8 cellular contexts compared by ENCODE assay signal in the genomic region with DNA sequence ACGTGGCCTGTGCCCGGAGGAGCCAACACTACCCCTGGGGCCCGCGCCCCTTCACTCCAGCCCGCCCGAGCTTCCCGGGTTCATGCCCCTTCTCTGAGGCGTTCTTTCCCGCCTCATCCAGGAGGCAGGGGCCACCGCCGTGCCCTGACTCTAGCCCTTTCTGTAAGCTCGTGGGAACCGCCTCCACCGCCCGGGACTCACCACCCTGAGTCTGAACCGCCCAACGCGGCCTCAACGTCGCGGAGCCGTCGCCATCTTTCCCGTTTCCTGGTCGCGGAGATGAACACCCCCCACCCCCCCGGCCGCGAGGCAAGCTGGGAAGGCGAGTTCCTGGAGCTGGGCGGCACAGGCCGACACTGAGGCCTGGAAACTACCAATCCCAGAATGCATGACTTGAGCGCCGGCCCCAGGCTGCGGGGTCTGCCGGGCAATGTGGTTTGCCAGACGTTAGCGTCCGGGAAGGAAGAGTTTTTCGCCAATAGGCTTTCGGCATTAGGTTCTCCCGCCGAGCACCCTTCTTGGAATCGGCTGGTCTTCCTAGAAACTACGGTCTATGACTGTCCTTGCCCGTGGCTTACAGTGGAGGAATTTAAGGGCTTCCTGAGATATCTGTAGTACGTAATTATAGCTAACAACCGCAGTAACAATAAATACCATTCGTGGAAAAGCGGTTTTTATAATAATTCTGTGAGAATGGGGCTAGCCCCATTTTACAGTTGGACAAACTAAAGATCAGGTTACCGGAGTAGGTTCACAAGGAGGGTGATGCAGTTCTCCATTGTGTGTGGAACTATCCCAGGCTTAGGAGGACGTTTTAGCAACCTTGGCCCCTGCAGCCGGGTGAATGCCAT. TPM values are rescaled to one million over a fixed set of nuclear protein-coding genes. Genes with fewer than 3 reads are reported as not detected.
DNase-seq lines count a peak whose midpoint lies in the region; ATAC-seq and TF ChIP-seq lines count a peak whose summit lies in the region.

A gene (minus strand): TSS at position 281 of the 851 bp plus-strand sequence. CDS start 6,381 bp downstream, outside the sequence.

- H3K4me1 Mint-ChIP-seq in activated naive CD8-positive, alpha-beta T cell (ENCODE audit: low read depth): peaks cover 36% of the 10 kb centered on the region
- peaks cover 15% of the 10 kb centered on the region for H3K4me1 Mint-ChIP-seq in glutamatergic neuron (ENCODE audit: low read depth, unreplicated experiment)
- H3K4me1 Mint-ChIP-seq in osteocyte (ENCODE audit: unreplicated experiment): peaks cover 26% of the 10 kb centered on the region

- H3K27ac Mint-ChIP-seq in activated naive CD8-positive, alpha-beta T cell: peak within 1 kb of the TSS; percentile 94
- H3K27ac Mint-ChIP-seq in glutamatergic neuron (ENCODE audit: unreplicated experiment): peak within 1 kb of the TSS; percentile 82
- peak within 1 kb of the TSS; percentile 94 for H3K27ac Mint-ChIP-seq in osteocyte (ENCODE audit: unreplicated experiment)

- CTCF ChIA-PET in GM10248 (lab: Yijun Ruan, JAX): interaction anchor here (0.8 to 11.3 kb wide), 42 partner anchors 12 to 391 kb away, joined by 3 to 313 read pairs (median 10); a partner anchor contains a TSS

- H3K9me3 Mint-ChIP-seq in activated naive CD8-positive, alpha-beta T cell (ENCODE audit: low read depth): no peaks in the 10 kb centered on the region
- H3K9me3 Mint-ChIP-seq in glutamatergic neuron (ENCODE audit: unreplicated experiment) (peaks cover 4% of the 10 kb centered on the region), osteocyte (ENCODE audit: unreplicated experiment) (no peaks in the 10 kb centered on the region)

- peaks cover 10% of the 10 kb centered on the region for H3K36me3 Mint-ChIP-seq in activated naive CD8-positive, alpha-beta T cell
- no peaks in the 10 kb centered on the region for H3K36me3 Mint-ChIP-seq in glutamatergic neuron (ENCODE audit: unreplicated experiment)
- peaks cover 2% of the 10 kb centered on the region for H3K36me3 Mint-ChIP-seq in osteocyte (ENCODE audit: unreplicated experiment)

- WGBS in thymus: under 1% methylated on average over 53 of the region's 53 CpGs

- peaks cover 10% of the 10 kb centered on the region for H3K36me3 ChIP-seq in thymus (ENCODE audit: control insufficient read depth, insufficient read depth)

- peak; percentile 94 for ATAC-seq in HG02623 (IDR thresholded peaks at IDR 0.05; ENCODE audit: unreplicated experiment)

- DNase-seq in GM10248 (ENCODE audit: extremely low spot score) (peak; percentile 97), NCI-H1105 (lab: John Stamatoyannopoulos, UW) (peak; percentile 85), SKM-1 treated with dmso at 0.1 percent for 144 hours (lab: John Stamatoyannopoulos, UW; ENCODE audit: unreplicated experiment) (peak; percentile 72), glutamatergic neuron (peak; percentile 92), osteocyte (ENCODE audit: extremely low spot score, unreplicated experiment) (peak; percentile 98)

- peak within 1 kb of the TSS; percentile 93 for H3K4me3 Mint-ChIP-seq in activated naive CD8-positive, alpha-beta T cell
- H3K4me3 Mint-ChIP-seq in glutamatergic neuron (ENCODE audit: unreplicated experiment) (peak within 1 kb of the TSS; percentile 96), osteocyte (ENCODE audit: unreplicated experiment) (peak within 1 kb of the TSS; percentile 93)

- H3K27ac ChIP-seq in thymus (ENCODE audit: low read depth): peak within 1 kb of the TSS; percentile 89

- peaks cover 15% of the 10 kb centered on the region for H3K4me1 ChIP-seq in thymus (ENCODE audit: control insufficient read depth, insufficient read depth, low read length)

- H3K27me3 Mint-ChIP-seq in activated naive CD8-positive, alpha-beta T cell: no peaks in the 10 kb centered on the region
- H3K27me3 Mint-ChIP-seq in glutamatergic neuron (ENCODE audit: unreplicated experiment) (no peaks in the 10 kb centered on the region), osteocyte (ENCODE audit: unreplicated experiment) (no peaks in the 10 kb centered on the region)

- no peaks in the 10 kb centered on the region for H3K27me3 ChIP-seq in thymus (ENCODE audit: control insufficient read depth, insufficient read depth)

- POLR2A ChIA-PET in GM10248 (lab: Yijun Ruan, JAX): interaction anchor here (0.6 to 2.5 kb wide), 7 partner anchors 8 to 573 kb away, joined by 3 to 32 read pairs (median 5); a partner anchor contains a TSS

- H3K4me3 ChIP-seq in thymus (ENCODE audit: low read length): peak within 1 kb of the TSS; percentile 64

- no peak for TF ChIP-seq CTCF in GM10248 (IDR thresholded peaks at IDR 0.05; ENCODE audit: control extremely low read depth, extremely low read depth, low read depth, missing control alignments)
- no peak for TF ChIP-seq CTCF in glutamatergic neuron (IDR thresholded peaks at IDR 0.05; ENCODE audit: partially characterized antibody, unreplicated experiment)
- TF ChIP-seq CTCF in osteocyte (IDR thresholded peaks at IDR 0.05): no peak

- H3K9me3 ChIP-seq in thymus (ENCODE audit: control insufficient read depth): no peaks in the 10 kb centered on the region

RNA-seq across cellular contexts. Expression of the gene that starts here (rescaled TPM):
- total RNA-seq in glutamatergic neuron (ENCODE audit: unreplicated experiment) (65.7 TPM), osteocyte (67.3 and 72.2 TPM in 2 replicates)
- 61.3 TPM for polyA plus RNA-seq in thymus

Comparison
In these comparisons a context has a peak if more than half of its experiments do, and no peak if none do; other contexts are left out.
1. Peak in every context shown above with its lines: DNase-seq, ATAC-seq, H3K4me3 ChIP-seq and H3K27ac ChIP-seq.